9 cellular contexts compared by ENCODE assay signal in genomic region chr1:21706151-21706835, GRCh38. TPM values are rescaled to one million over a fixed set of nuclear protein-coding genes. Genes with fewer than 3 reads are reported as not detected.
DNase-seq lines count a peak whose midpoint lies in the region; ATAC-seq and TF ChIP-seq lines count a peak whose summit lies in the region.
"Had no signal": no experiment of that assay in that cellular context is flagged by ENCODE, and none has a peak within 500 bp of the region (broad histone marks: within the 10 kb centered on the region; RNA-seq: fewer than 3 reads in every experiment).

No MANE protein-coding gene starts in this region.

- CTCF ChIA-PET in T-cell (lab: Charles Lee) = no interaction called here

- no peaks in the 10 kb centered on the region for H3K27me3 Mint-ChIP-seq in HFFc6 (ENCODE audit: insufficient read depth)
- H3K27me3 Mint-ChIP-seq in T-cell = no peaks in the 10 kb centered on the region

- H3K36me3 Mint-ChIP-seq in HFFc6 (ENCODE audit: low read depth) (peaks cover 23% of the 10 kb centered on the region), T-cell (peaks cover 50% of the 10 kb centered on the region)

- H3K9me3 Mint-ChIP-seq in HFFc6 (no peaks in the 10 kb centered on the region), T-cell (no peaks in the 10 kb centered on the region)

- peaks cover 50% of the 10 kb centered on the region for H3K4me1 Mint-ChIP-seq in HFFc6 (ENCODE audit: low read depth)
- peaks cover 0 to 4% (median 0%) of the 10 kb centered on the region in 3 donors for H3K4me1 Mint-ChIP-seq in T-cell

- H3K27ac Mint-ChIP-seq in HFFc6 = peak overlapping the region; percentile 59
- no peak overlapping the region for H3K27ac Mint-ChIP-seq in T-cell

- H3K27ac ChIP-seq in angular gyrus (ENCODE audit: low read depth, low read length) = peak overlapping the region; percentile 93
- H3K27ac ChIP-seq: KMS-11 had no signal

- no peak for ATAC-seq in T-cell (replicated peaks in 1 of 4)

- H3K4me3 Mint-ChIP-seq in HFFc6 (no peak overlapping the region), T-cell (no peak overlapping the region)

- POLR2A ChIA-PET in T-cell (lab: Charles Lee) = interaction anchor here in 1 of 2 donors (0.7 kb wide), 1 partner anchor 354 kb away, joined by 3 read pairs; no protein-coding TSS in a partner anchor

- DNase-seq in A172 (ENCODE audit: low spot score) (peak; percentile 1), HFFc6 (peak; percentile 1), iPS DF 19.7 (ENCODE audit: low read depth, low spot score) (peak; percentile 42), HK-2 (ENCODE audit: unreplicated experiment) (no peak), T-cell (no peak), NCI-H2196 (lab: John Stamatoyannopoulos, UW; ENCODE audit: unreplicated experiment) (no peak)
- DNase-seq in activated CD4-positive, alpha-beta T cell treated with anti-CD3 and anti-CD28 coated beads for 48 hours = no peak

- no peak for TF ChIP-seq CTCF in HFFc6 (IDR thresholded peaks at IDR 0.05)

RNA-seq across cellular contexts. Expression of gene RAP1GAP, which starts 37.1 kb away (rescaled TPM):
- 0.93 and 1.1 TPM in 2 replicates for total RNA-seq in A172 (2014; rRNA removed; shearing (Covaris generic))
- total RNA-seq in HFFc6 (2021; fragmentation: NEBNext Ultra II Directional; extraction: Animal tissue kit (Norgen Biotek cat#: 25700)) = under 1 TPM in 2 of 6 experiments, not detected in 4; 0.07 to 0.19 TPM
- 1 to 10 TPM in 1 of 5 donors, under 1 TPM in 4; 0.18 to 1.0 (median 0.35) TPM for total RNA-seq in T-cell

Comparison
In these comparisons a context has a peak if more than half of its experiments do, and no peak if none do; other contexts are left out.
1. DNase-seq: peak in A172 (single experiment), HFFc6 (single experiment) and iPS DF 19.7 (single experiment); none in HK-2 (single experiment), T-cell (0 of 34), activated CD4-positive, alpha-beta T cell treated with anti-CD3 and anti-CD28 coated beads for 48 hours (single experiment) and NCI-H2196 (single experiment).